Comparison of ENCODE assay signal across 11 cellular contexts in the genomic region with DNA sequence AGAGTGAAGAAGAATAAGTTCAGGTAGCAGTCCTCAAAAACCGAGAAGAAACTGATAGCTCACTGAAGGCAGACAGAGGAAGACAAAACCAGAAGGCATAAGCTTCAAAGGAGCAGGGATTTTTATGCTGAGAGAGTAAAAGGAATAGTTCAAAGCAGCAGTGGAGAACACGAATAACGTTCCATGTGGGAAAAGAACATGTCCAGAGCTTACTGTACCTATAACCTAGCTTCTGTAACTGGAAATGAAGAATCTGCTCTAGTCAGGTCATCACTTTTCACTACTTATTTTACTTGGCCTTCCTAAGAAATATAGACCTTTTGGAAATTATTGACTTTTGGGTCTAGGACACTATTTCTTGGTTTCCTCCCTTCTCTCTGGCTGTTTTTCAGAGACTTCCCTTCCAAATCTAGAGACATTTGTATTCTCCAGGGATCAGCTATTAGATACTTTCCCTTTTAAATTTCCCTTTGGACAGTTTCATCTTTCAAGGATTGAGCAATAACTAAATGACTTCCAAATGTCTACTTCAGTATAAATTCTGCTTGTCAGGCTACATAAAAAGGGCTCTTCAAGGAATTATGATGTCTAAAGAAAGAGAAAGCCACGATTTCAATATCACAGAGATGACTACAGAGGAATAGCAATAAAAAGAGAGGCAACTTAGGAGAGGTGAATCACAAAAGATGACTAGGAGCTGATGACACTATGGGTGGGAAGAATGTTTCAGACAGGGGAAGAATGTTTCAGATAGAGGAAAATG. TPM values are rescaled to one million over a fixed set of nuclear protein-coding genes. Genes with fewer than 3 reads are reported as not detected.
DNase-seq lines count a peak whose midpoint lies in the region; ATAC-seq, FAIRE-seq and TF ChIP-seq lines count a peak whose summit lies in the region.
"Had no signal": no experiment of that assay in that cellular context is flagged by ENCODE, and none has a peak within 500 bp of the region (broad histone marks: within the 10 kb centered on the region; RNA-seq: fewer than 3 reads in every experiment).

No MANE protein-coding gene starts in this region.

- intact Hi-C loops in pancreas (cut with DNase I), result no loop called here

- peak; percentile 85 for DNase-seq in ELR (ENCODE audit: low read depth)
- DNase-seq in RKO (ENCODE audit: low spot score), result peak; percentile 83
- peak; percentile 55 for DNase-seq in fibroblast of pulmonary artery (ENCODE audit: low read depth)
- no peak for DNase-seq in pancreas
- DNase-seq in putamen (ENCODE audit: low spot score), result no peak
- DNase-seq in GDM1 (lab: John Stamatoyannopoulos, UW), result no peak
- DNase-seq in NCI-H187 treated with DMSO at 0.1 percent for 48 hours (lab: John Stamatoyannopoulos, UW), result no peak
- DNase-seq: DMS 273 treated with DMSO at 0.1 percent for 48 hours, NCI-H1417 had no signal

- TF ChIP-seq CTCF in fibroblast of pulmonary artery (IDR thresholded peaks at IDR 0.05; ENCODE audit: low read length, missing control alignments), result no peak
- TF ChIP-seq CTCF in pancreas (IDR thresholded peaks at IDR 0.05), result no peak

- H3K9me3 ChIP-seq in pancreas, result no peaks in the 10 kb centered on the region

- no peaks in the 10 kb centered on the region for H3K36me3 ChIP-seq in pancreas

- ATAC-seq in pancreas, result peak in 2 of 4 donors; percentile 25 to 45
- no peak for ATAC-seq in HG03342 (IDR thresholded peaks at IDR 0.05; ENCODE audit: unreplicated experiment)

- H3K4me3 ChIP-seq in fibroblast of pulmonary artery (replicated peaks; ENCODE audit: low read depth, low read length) (peak overlapping the region; percentile 6), pancreas (no peak overlapping the region)

- no peak overlapping the region for H3K27ac ChIP-seq in pancreas

- H3K4me1 ChIP-seq in pancreas, result peaks cover 0 to under 1% (median 0%) of the 10 kb centered on the region in 3 donors

- FAIRE-seq in pancreas (lab: Jason Lieb, UNC), result peak; percentile 75
- FAIRE-seq: urothelium cell line had no signal

- no peaks in the 10 kb centered on the region for H3K27me3 ChIP-seq in pancreas

- 90 to 91% methylated on average over 4 of the region's 4 CpGs for WGBS in pancreas, 2 donors

RNA-seq across cellular contexts. Expression of gene UBE3A, which starts 46.7 kb away (rescaled TPM):
- total RNA-seq in pancreas, result 10 to 100 TPM; 36.3 to 48.9 (median 42.0) TPM
- 10 to 100 TPM in 1 of 2 donors, 1 to 10 TPM in 1; 8.9 to 21.7 TPM for polyA plus RNA-seq in pancreas

Comparison
In these comparisons a context has a peak if more than half of its experiments do, and no peak if none do; other contexts are left out.
1. DNase-seq: peak in ELR (single experiment), RKO (single experiment) and fibroblast of pulmonary artery (single experiment); none in pancreas (0 of 6), putamen (single experiment), GDM1 (single experiment) and NCI-H187 treated with DMSO at 0.1 percent for 48 hours (single experiment).